1 cellular context compared by ENCODE assay signal in genomic region chr10:3132036-3133025, GRCh38.
TF ChIP-seq lines count a peak whose summit lies in the region.

No MANE protein-coding gene starts in this region.

TF ChIP-seq in GM12878, 131 proteins besides CTCF, POLR2A, EP300 and RAD21 (continued from another document):
- TF ChIP-seq BCLAF1 (IDR thresholded peaks at IDR 0.05) = no peak
- TF ChIP-seq PBX3 (IDR thresholded peaks at IDR 0.05; ENCODE audit: insufficient replicate concordance, low read depth, low read length) = no peak
- TF ChIP-seq ELK1 (IDR thresholded peaks at IDR 0.05; ENCODE audit: low read depth, low read length) = no peak
- TF ChIP-seq CBX3 (IDR thresholded peaks at IDR 0.05; ENCODE audit: borderline replicate concordance, low read depth) = no peak
- no peak for TF ChIP-seq PKNOX1 (IDR thresholded peaks at IDR 0.05)
- no peak for TF ChIP-seq ZZZ3 (IDR thresholded peaks at IDR 0.05; ENCODE audit: control insufficient read depth, insufficient read length, low read depth)
- no peak for TF ChIP-seq ZNF687 (IDR thresholded peaks at IDR 0.05)
